ENCODE assay signal across 24 cellular contexts in the genomic region with DNA sequence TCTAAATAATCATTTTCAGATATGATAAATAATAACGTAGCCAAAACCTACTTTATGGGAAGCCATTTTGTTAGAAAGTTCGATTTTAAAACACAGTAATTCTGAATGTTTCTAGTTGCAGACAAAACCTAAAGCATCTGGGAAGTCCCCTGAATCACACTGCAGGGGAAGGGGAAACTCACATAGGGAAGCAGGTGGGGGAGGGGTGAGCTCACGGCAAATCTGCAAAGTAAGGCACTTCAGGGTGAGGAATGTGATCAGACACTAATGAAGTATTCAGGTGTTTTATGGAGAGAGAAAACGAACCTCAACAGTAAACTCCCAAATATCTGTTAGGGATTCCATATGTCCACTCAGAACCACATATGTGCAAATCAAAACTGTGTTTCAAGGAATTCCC.
DNase-seq lines count a peak whose midpoint lies in the region; ATAC-seq, FAIRE-seq and TF ChIP-seq lines count a peak whose summit lies in the region.
"Had no signal": no experiment of that assay in that cellular context is flagged by ENCODE, and none has a peak within 500 bp of the region (broad histone marks: within the 10 kb centered on the region; RNA-seq: fewer than 3 reads in every experiment).

No MANE protein-coding gene starts in this region.

- H3K27ac ChIP-seq in parathyroid adenoma: peak overlapping the region; percentile 42
- H3K27ac ChIP-seq: A549, SK-N-MC had no signal

- peaks cover 44% of the 10 kb centered on the region for H3K79me2 ChIP-seq in parathyroid adenoma

- no peaks in the 10 kb centered on the region for H3K27me3 ChIP-seq in parathyroid adenoma (ENCODE audit: control insufficient read depth, insufficient read depth, low read length)

- no peak overlapping the region for H2AFZ ChIP-seq in parathyroid adenoma

- TF ChIP-seq POLR2A in lower leg skin (IDR thresholded peaks at IDR 0.05): no peak

- no peak overlapping the region for H3K9ac ChIP-seq in parathyroid adenoma

- H3K4me3 Mint-ChIP-seq in WTC11: no peak overlapping the region
- H3K4me3 Mint-ChIP-seq: CD8-positive, alpha-beta T cell had no signal

- peak; percentile 86 for ATAC-seq in WTC11
- ATAC-seq: A549; CD8-positive, alpha-beta T cell; K562; Panc1 had no signal

- 63 to 67% methylated on average over 4 of the region's 4 CpGs for WGBS in lower leg skin, 2 donors

- POLR2A ChIA-PET in WTC11 (lab: Charles Lee): no interaction called here

- TF ChIP-seq CTCF in WTC11 (IDR thresholded peaks at IDR 0.05) (no peak), parathyroid adenoma (IDR thresholded peaks at IDR 0.05) (no peak), lower leg skin (IDR thresholded peaks at IDR 0.05) (no peak)

- intact Hi-C loops in lower leg skin (cut with DNase I; ENCODE audit: low total_unique reads): no loop called here

- DNase-seq in GM19239 (ENCODE audit: insufficient read length, low spot score) (no peak), WTC11 (ENCODE audit: low spot score) (peak; percentile 58), iPS-NIHi11 (ENCODE audit: low spot score) (peak; percentile 50), DMS153 (lab: John Stamatoyannopoulos, UW) (no peak), NCI-H82 (lab: John Stamatoyannopoulos, UW) (no peak), lower leg skin (ENCODE audit: low spot score in 2 of 2) (no peak)
- DNase-seq: C1 segment of cervical spinal cord; Caco-2; CD8-positive, alpha-beta T cell; DMS 273 treated with DMSO at 0.1 percent for 48 hours; DMS79 treated with DMSO at 0.1 percent for 48 hours; MV-4-11; NCI-H1105; NCI-H1436 treated with DMSO at 0.1 percent for 48 hours; NCI-H187 treated with DMSO at 0.1 percent for 48 hours; NCI-H446; NCI-H526; SHP77 treated with DMSO at 0.1 percent for 48 hours had no signal

- H3K9me3 Mint-ChIP-seq in WTC11: no peaks in the 10 kb centered on the region
- H3K9me3 Mint-ChIP-seq: CD8-positive, alpha-beta T cell had no signal

- no peaks in the 10 kb centered on the region for H3K27me3 Mint-ChIP-seq in WTC11 (ENCODE audit: low read depth)

- H3K36me3 Mint-ChIP-seq in WTC11: no peaks in the 10 kb centered on the region
- H3K36me3 Mint-ChIP-seq: CD8-positive, alpha-beta T cell had no signal

- H3K9me3 ChIP-seq in parathyroid adenoma (ENCODE audit: control insufficient read depth, low read length): no peaks in the 10 kb centered on the region
- H3K9me3 ChIP-seq: A549, Caco-2 had no signal

- CTCF ChIA-PET in WTC11 (lab: Charles Lee): interaction anchor here (0.7 to 2.0 kb wide), 3 partner anchors 17 to 59 kb away, joined by 3 to 6 read pairs (median 3); no protein-coding TSS in a partner anchor

- H3K4me1 ChIP-seq in parathyroid adenoma: peaks cover 36% of the 10 kb centered on the region
- H3K4me1 ChIP-seq: A549, Caco-2 had no signal

- H3K4me3 ChIP-seq in parathyroid adenoma (ENCODE audit: low read depth, low read length): no peak overlapping the region
- H3K4me3 ChIP-seq in lower leg skin (ENCODE audit: low read depth, poor library complexity, severe bottlenecking): no peak overlapping the region
- H3K4me3 ChIP-seq: A549, K562, SK-N-MC had no signal

- no peak overlapping the region for H3K27ac Mint-ChIP-seq in WTC11
- H3K27ac Mint-ChIP-seq: CD8-positive, alpha-beta T cell had no signal

- peaks cover 3% of the 10 kb centered on the region for H3K4me1 Mint-ChIP-seq in WTC11

- H3K4me2 ChIP-seq in parathyroid adenoma (ENCODE audit: low read length): no peak overlapping the region
- H3K4me2 ChIP-seq: A549 had no signal

- no peaks in the 10 kb centered on the region for H3K36me3 ChIP-seq in parathyroid adenoma (ENCODE audit: control insufficient read depth, insufficient read depth, low read length)

- peak; percentile 35 for FAIRE-seq in GM19239 (lab: Jason Lieb, UNC)
- FAIRE-seq: A549, HTR-8/SVneo, K562 had no signal

TF ChIP-seq in WTC11, 78 proteins besides CTCF, POLR2A, EP300 and RAD21:
- TF ChIP-seq, protein P1, sequence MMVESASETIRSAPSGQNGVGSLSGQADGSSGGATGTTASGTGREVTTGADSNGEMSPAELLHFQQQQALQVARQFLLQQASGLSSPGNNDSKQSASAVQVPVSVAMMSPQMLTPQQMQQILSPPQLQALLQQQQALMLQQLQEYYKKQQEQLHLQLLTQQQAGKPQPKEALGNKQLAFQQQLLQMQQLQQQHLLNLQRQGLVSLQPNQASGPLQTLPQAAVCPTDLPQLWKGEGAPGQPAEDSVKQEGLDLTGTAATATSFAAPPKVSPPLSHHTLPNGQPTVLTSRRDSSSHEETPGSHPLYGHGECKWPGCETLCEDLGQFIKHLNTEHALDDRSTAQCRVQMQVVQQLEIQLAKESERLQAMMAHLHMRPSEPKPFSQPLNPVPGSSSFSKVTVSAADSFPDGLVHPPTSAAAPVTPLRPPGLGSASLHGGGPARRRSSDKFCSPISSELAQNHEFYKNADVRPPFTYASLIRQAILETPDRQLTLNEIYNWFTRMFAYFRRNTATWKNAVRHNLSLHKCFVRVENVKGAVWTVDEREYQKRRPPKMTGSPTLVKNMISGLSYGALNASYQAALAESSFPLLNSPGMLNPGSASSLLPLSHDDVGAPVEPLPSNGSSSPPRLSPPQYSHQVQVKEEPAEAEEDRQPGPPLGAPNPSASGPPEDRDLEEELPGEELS (CRISPR knock-in tag; IDR thresholded peaks at IDR 0.05): no peak
TF ChIP-seq in WTC11: peak in this region for 0.

Comparison
In these comparisons a context has a peak if more than half of its experiments do, and no peak if none do; other contexts are left out.
1. DNase-seq: peak in WTC11 (single experiment) and iPS-NIHi11 (single experiment); none in GM19239 (single experiment), DMS153 (single experiment), NCI-H82 (single experiment) and lower leg skin (0 of 2).